ENCODE assay signal across 20 cellular contexts in genomic region chr1:173925306-173926242, GRCh38. TPM values are rescaled to one million over a fixed set of nuclear protein-coding genes. Genes with fewer than 3 reads are reported as not detected.
"Had no signal": no experiment of that assay in that cellular context is flagged by ENCODE, and none has a peak within 500 bp of the region (broad histone marks: within the 10 kb centered on the region; RNA-seq: fewer than 3 reads in every experiment).

No MANE protein-coding gene starts in this region.

- H3K4me3 Mint-ChIP-seq: activated naive CD4-positive, alpha-beta T cell treated with anti-CD3 and anti-CD28 coated beads, Interleukin-2, amount 10 ng/mL, durations not matched to agents 7 days and 5 days; activated T-cell treated with anti-CD3 and anti-CD28 coated beads, Interleukin-2, amount 50 U/mL, for 4 hours; naive thymus-derived CD4-positive, alpha-beta T cell; stimulated activated naive B cell treated with anti-CD40 and anti-IgM and Interleukin-4, amounts not matched to agents 10 μg/mL and 1 μg/mL and 100 μg/mL, for 72 hours had no signal

- ATAC-seq: activated T-cell treated with anti-CD3 and anti-CD28 coated beads, Interleukin-2, amount 50 U/mL, for 4 hours; gastrocnemius medialis; naive thymus-derived CD4-positive, alpha-beta T cell; stimulated activated naive B cell treated with anti-CD40 and anti-IgM and Interleukin-4, amounts not matched to agents 10 μg/mL and 1 μg/mL and 100 μg/mL, for 72 hours had no signal

- H3K9me3 ChIP-seq: ascending aorta, gastrocnemius medialis, ovary, sigmoid colon, spleen, thyroid gland had no signal

- H3K36me3 ChIP-seq: ascending aorta, gastrocnemius medialis, ovary, thyroid gland had no signal

- H3K27ac ChIP-seq: ascending aorta, gastrocnemius medialis, ovary, sigmoid colon, spleen, thyroid gland had no signal

- H3K4me3 ChIP-seq: ascending aorta, gastrocnemius medialis, ovary, sigmoid colon, spleen, thyroid gland had no signal

- H3K27me3 Mint-ChIP-seq: activated naive CD4-positive, alpha-beta T cell treated with anti-CD3 and anti-CD28 coated beads, Interleukin-2, amount 10 ng/mL, durations not matched to agents 7 days and 5 days; stimulated activated naive B cell treated with anti-CD40 and anti-IgM and Interleukin-4, amounts not matched to agents 10 μg/mL and 1 μg/mL and 100 μg/mL, for 72 hours had no signal

- H3K27me3 ChIP-seq: ascending aorta, gastrocnemius medialis, ovary, sigmoid colon, spleen, thyroid gland had no signal

- H3K4me1 ChIP-seq: ascending aorta, gastrocnemius medialis, spleen had no signal

- DNase-seq: activated CD4-positive, alpha-beta T cell treated with anti-CD3 and anti-CD28 coated beads, Interleukin-2, amount 50 U/mL, for 1 hour; activated CD8-positive, alpha-beta memory T cell treated with anti-CD3 and anti-CD28 coated beads, Interleukin-2, amount 50 U/mL, for 4 hours; activated naive CD4-positive, alpha-beta T cell treated with anti-CD3 and anti-CD28 coated beads, Interleukin-2, amount 10 ng/mL, durations not matched to agents 7 days and 5 days; activated T-cell treated with anti-CD3 and anti-CD28 coated beads, Interleukin-2, amount 50 U/mL, for 4 hours; effector CD4-positive, alpha-beta T cell; gastrocnemius medialis; head of caudate nucleus; mesendoderm; naive thymus-derived CD4-positive, alpha-beta T cell; ovary; sigmoid colon; spleen; stimulated activated CD4-positive, alpha-beta T cell treated with anti-CD3 and anti-CD28 coated beads, Interleukin-4, amount 100 ng/mL, for 4 hours; stimulated activated naive B cell treated with anti-CD40 and anti-IgM and Interleukin-4, amounts not matched to agents 10 μg/mL and 1 μg/mL and 100 μg/mL, for 72 hours; T-helper 9 cell; thyroid gland had no signal

- H3K9me3 Mint-ChIP-seq: activated naive CD4-positive, alpha-beta T cell treated with anti-CD3 and anti-CD28 coated beads, Interleukin-2, amount 10 ng/mL, durations not matched to agents 7 days and 5 days; activated T-cell treated with anti-CD3 and anti-CD28 coated beads, Interleukin-2, amount 50 U/mL, for 4 hours; naive thymus-derived CD4-positive, alpha-beta T cell; stimulated activated naive B cell treated with anti-CD40 and anti-IgM and Interleukin-4, amounts not matched to agents 10 μg/mL and 1 μg/mL and 100 μg/mL, for 72 hours had no signal

- H3K4me1 Mint-ChIP-seq: activated naive CD4-positive, alpha-beta T cell treated with anti-CD3 and anti-CD28 coated beads, Interleukin-2, amount 10 ng/mL, durations not matched to agents 7 days and 5 days; stimulated activated naive B cell treated with anti-CD40 and anti-IgM and Interleukin-4, amounts not matched to agents 10 μg/mL and 1 μg/mL and 100 μg/mL, for 72 hours had no signal

- H3K27ac Mint-ChIP-seq: activated naive CD4-positive, alpha-beta T cell treated with anti-CD3 and anti-CD28 coated beads, Interleukin-2, amount 10 ng/mL, durations not matched to agents 7 days and 5 days; stimulated activated naive B cell treated with anti-CD40 and anti-IgM and Interleukin-4, amounts not matched to agents 10 μg/mL and 1 μg/mL and 100 μg/mL, for 72 hours had no signal

RNA-seq across cellular contexts. Expression of gene SERPINC1, which starts 8.4 kb away (rescaled TPM):
- total RNA-seq: cerebellum, lower leg skin, sigmoid colon, thyroid gland, urinary bladder had no signal
